2 cellular contexts compared by ENCODE assay signal in the genomic region with DNA sequence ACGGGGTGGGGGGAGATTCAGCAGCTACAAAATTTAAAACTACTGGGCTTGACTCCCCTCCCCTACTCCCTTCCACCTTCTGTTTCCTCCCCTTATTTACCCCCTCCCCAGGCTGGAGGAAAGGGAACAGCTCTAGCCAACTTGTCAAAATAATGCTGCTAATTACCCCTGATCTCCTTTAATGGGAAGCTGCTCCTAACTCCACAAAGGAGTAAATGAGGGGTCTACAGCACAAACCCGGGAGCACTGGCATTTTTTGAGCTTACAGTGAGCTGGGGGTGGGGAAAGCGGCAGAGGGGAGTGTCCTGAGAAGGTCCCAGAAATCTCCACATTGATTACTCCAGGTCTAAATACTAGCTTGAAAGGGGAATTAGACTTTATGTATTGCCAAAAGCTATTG.
TF ChIP-seq lines count a peak whose summit lies in the region.

No MANE protein-coding gene starts in this region.

TF ChIP-seq in GM23338, 12 proteins besides CTCF, POLR2A, EP300 and RAD21:
- no peak for TF ChIP-seq ZNF114 (CRISPR knock-in tag; IDR thresholded peaks at IDR 0.05)

TF ChIP-seq in K562, 482 proteins besides CTCF, POLR2A, EP300 and RAD21:
- no peak for TF ChIP-seq BCOR (IDR thresholded peaks at IDR 0.05)
- TF ChIP-seq ZNF785 (CRISPR knock-in tag; IDR thresholded peaks at IDR 0.05): no peak
- TF ChIP-seq ZNF764 (CRISPR knock-in tag; IDR thresholded peaks at IDR 0.05; ENCODE audit: low read depth): no peak
- TF ChIP-seq MCM7 (IDR thresholded peaks at IDR 0.05): no peak
- TF ChIP-seq TBP (optimal IDR thresholded peaks at IDR 0.05; ENCODE audit: low read depth, low read length): no peak
- no peak for TF ChIP-seq ZNF24 (IDR thresholded peaks at IDR 0.05)
